Comparison of ENCODE assay signal across 14 cellular contexts in genomic region chr10:99523251-99523773, GRCh38. TPM values are rescaled to one million over a fixed set of nuclear protein-coding genes. Genes with fewer than 3 reads are reported as not detected.
A peak's percentile ranks its signal among the peaks of the same experiment; 100 is the strongest.
DNase-seq lines count a peak whose midpoint lies in the region; ATAC-seq and TF ChIP-seq lines count a peak whose summit lies in the region.
"Had no signal": no experiment of that assay in that cellular context is flagged by ENCODE, and none has a peak within 500 bp of the region (broad histone marks: within the 10 kb centered on the region; RNA-seq: fewer than 3 reads in every experiment).

No MANE protein-coding gene starts in this region.

- intact Hi-C loops in activated CD4-positive, alpha-beta memory T cell treated with anti-CD3 and anti-CD28 coated beads for 36 hours (cut with micrococcal nuclease) = no loop called here
- intact Hi-C loops in sigmoid colon (cut with DNase I) = no loop called here

- no peak overlapping the region for H3K27ac Mint-ChIP-seq in T-helper 2 cell treated with Interferon-gamma antibody and Interleukin-4, amounts not matched to agents 5 μg/mL and 100 μg/mL, for 36 hours
- no peak overlapping the region for H3K27ac Mint-ChIP-seq in activated CD4-positive, alpha-beta memory T cell treated with anti-CD3 and anti-CD28 coated beads for 36 hours

- peaks cover 7% of the 10 kb centered on the region for H3K4me1 Mint-ChIP-seq in T-helper 2 cell treated with Interferon-gamma antibody and Interleukin-4, amounts not matched to agents 5 μg/mL and 100 μg/mL, for 36 hours (ENCODE audit: low read depth)
- H3K4me1 Mint-ChIP-seq in activated CD4-positive, alpha-beta memory T cell treated with anti-CD3 and anti-CD28 coated beads for 36 hours (ENCODE audit: low read depth) = no peaks in the 10 kb centered on the region

- peaks cover 74% of the 10 kb centered on the region for H3K27me3 Mint-ChIP-seq in T-helper 2 cell treated with Interferon-gamma antibody and Interleukin-4, amounts not matched to agents 5 μg/mL and 100 μg/mL, for 36 hours (ENCODE audit: low read depth)
- H3K27me3 Mint-ChIP-seq in activated CD4-positive, alpha-beta memory T cell treated with anti-CD3 and anti-CD28 coated beads for 36 hours = peaks cover 73% of the 10 kb centered on the region

- POLR2A ChIA-PET in activated CD4-positive, alpha-beta memory T cell treated with anti-CD3 and anti-CD28 coated beads for 36 hours (lab: Charles Lee) = no interaction called here

- H3K27me3 ChIP-seq in iPS-15b (ENCODE audit: control insufficient read depth, insufficient read depth, low read length) = peaks cover 99% of the 10 kb centered on the region
- H3K27me3 ChIP-seq in sigmoid colon = no peaks in the 10 kb centered on the region

- peaks cover 17% of the 10 kb centered on the region for H3K4me1 ChIP-seq in iPS-15b (ENCODE audit: control insufficient read depth, insufficient read depth, low read length)
- peaks cover 0 to 82% (median 69%) of the 10 kb centered on the region in 4 donors for H3K4me1 ChIP-seq in sigmoid colon

- H3K4me3 ChIP-seq in iPS-15b (ENCODE audit: low read depth, low read length) = peak overlapping the region; percentile 44
- H3K4me3 ChIP-seq in sigmoid colon = peak overlapping the region; percentile 27 to 52 (median 43)

- no peak overlapping the region for H3K9ac ChIP-seq in iPS-15b (ENCODE audit: low read depth, low read length)

- no peaks in the 10 kb centered on the region for H3K36me3 Mint-ChIP-seq in T-helper 2 cell treated with Interferon-gamma antibody and Interleukin-4, amounts not matched to agents 5 μg/mL and 100 μg/mL, for 36 hours (ENCODE audit: low read depth)
- H3K36me3 Mint-ChIP-seq in activated CD4-positive, alpha-beta memory T cell treated with anti-CD3 and anti-CD28 coated beads for 36 hours = no peaks in the 10 kb centered on the region

- TF ChIP-seq CTCF in sigmoid colon (IDR thresholded peaks at IDR 0.05) = no peak

- CTCF ChIA-PET in activated CD4-positive, alpha-beta memory T cell treated with anti-CD3 and anti-CD28 coated beads for 36 hours (lab: Charles Lee) = interaction anchor here (1.1 kb wide), 1 partner anchor 87 kb away, joined by 3 read pairs; no protein-coding TSS in a partner anchor

- peak overlapping the region; percentile 71 for H3K4me3 Mint-ChIP-seq in T-helper 2 cell treated with Interferon-gamma antibody and Interleukin-4, amounts not matched to agents 5 μg/mL and 100 μg/mL, for 36 hours
- H3K4me3 Mint-ChIP-seq in activated CD4-positive, alpha-beta memory T cell treated with anti-CD3 and anti-CD28 coated beads for 36 hours = peak overlapping the region; percentile 9

- no peaks in the 10 kb centered on the region for H3K9me3 Mint-ChIP-seq in T-helper 2 cell treated with Interferon-gamma antibody and Interleukin-4, amounts not matched to agents 5 μg/mL and 100 μg/mL, for 36 hours
- H3K9me3 Mint-ChIP-seq in activated CD4-positive, alpha-beta memory T cell treated with anti-CD3 and anti-CD28 coated beads for 36 hours = no peaks in the 10 kb centered on the region

- 3 to 4% methylated on average over 25 of the region's 25 CpGs for WGBS in sigmoid colon, 2 donors

- TF ChIP-seq POLR2A in sigmoid colon (IDR thresholded peaks at IDR 0.05) = no peak

- no peak for TF ChIP-seq EP300 in sigmoid colon (IDR thresholded peaks at IDR 0.05)

- H3K36me3 ChIP-seq in iPS-15b (ENCODE audit: control insufficient read depth, insufficient read depth, low read length) = no peaks in the 10 kb centered on the region
- no peaks in the 10 kb centered on the region for H3K36me3 ChIP-seq in sigmoid colon
- H3K36me3 ChIP-seq: right atrium auricular region had no signal

- peak overlapping the region in 3 of 4 donors; percentile 94 to 95 (median 94) for H3K27ac ChIP-seq in sigmoid colon
- H3K27ac ChIP-seq: right atrium auricular region had no signal

- H3K9me3 ChIP-seq in iPS-15b (ENCODE audit: control insufficient read depth, insufficient read depth, low read length) (no peaks in the 10 kb centered on the region), sigmoid colon (no peaks in the 10 kb centered on the region)
- H3K9me3 ChIP-seq: right atrium auricular region had no signal

- no peak for DNase-seq in T-helper 2 cell treated with Interferon-gamma antibody and Interleukin-4, amounts not matched to agents 5 μg/mL and 100 μg/mL, for 36 hours (ENCODE audit: low spot score)
- no peak for DNase-seq in T-helper 2 cell
- DNase-seq in activated CD4-positive, alpha-beta memory T cell treated with anti-CD3 and anti-CD28 coated beads for 36 hours = no peak
- DNase-seq in sigmoid colon = peak; percentile 86
- no peak for DNase-seq in NCI-H2196 (lab: John Stamatoyannopoulos, UW; ENCODE audit: unreplicated experiment)
- DNase-seq: activated effector memory CD4-positive, alpha-beta T cell treated with Interleukin-2 at 50 U/mL for 16 hours; GF-D8; NCI-H1092 treated with DMSO at 0.1 percent for 48 hours; T1000 had no signal

- ATAC-seq in HG02678 (IDR thresholded peaks at IDR 0.05; ENCODE audit: unreplicated experiment) (no peak), HG03571 (IDR thresholded peaks at IDR 0.05; ENCODE audit: unreplicated experiment) (no peak)

RNA-seq across cellular contexts. Expression of gene NKX2-3, which starts 9.4 kb away (rescaled TPM):
- total RNA-seq in activated CD4-positive, alpha-beta memory T cell treated with anti-CD3 and anti-CD28 coated beads for 36 hours = not detected
- 10 to 100 TPM; 32.4 to 49.9 (median 34.1) TPM for total RNA-seq in sigmoid colon
- polyA plus RNA-seq in sigmoid colon = 1 to 10 TPM; 5.8 to 8.9 (median 7.2) TPM
- total RNA-seq: kidney epithelial cell, right atrium auricular region had no signal

Comparison
In these comparisons a context has a peak if more than half of its experiments do, and no peak if none do; other contexts are left out.
1. RNA of gene NKX2-3, which starts 9.4 kb away (total RNA-seq): 32.4 to 49.9 TPM in sigmoid colon; not detected in activated CD4-positive, alpha-beta memory T cell treated with anti-CD3 and anti-CD28 coated beads for 36 hours; every median in the first group is over 10 times any median in the second.